ENCODE assay signal across 1 cellular context in the genomic region with DNA sequence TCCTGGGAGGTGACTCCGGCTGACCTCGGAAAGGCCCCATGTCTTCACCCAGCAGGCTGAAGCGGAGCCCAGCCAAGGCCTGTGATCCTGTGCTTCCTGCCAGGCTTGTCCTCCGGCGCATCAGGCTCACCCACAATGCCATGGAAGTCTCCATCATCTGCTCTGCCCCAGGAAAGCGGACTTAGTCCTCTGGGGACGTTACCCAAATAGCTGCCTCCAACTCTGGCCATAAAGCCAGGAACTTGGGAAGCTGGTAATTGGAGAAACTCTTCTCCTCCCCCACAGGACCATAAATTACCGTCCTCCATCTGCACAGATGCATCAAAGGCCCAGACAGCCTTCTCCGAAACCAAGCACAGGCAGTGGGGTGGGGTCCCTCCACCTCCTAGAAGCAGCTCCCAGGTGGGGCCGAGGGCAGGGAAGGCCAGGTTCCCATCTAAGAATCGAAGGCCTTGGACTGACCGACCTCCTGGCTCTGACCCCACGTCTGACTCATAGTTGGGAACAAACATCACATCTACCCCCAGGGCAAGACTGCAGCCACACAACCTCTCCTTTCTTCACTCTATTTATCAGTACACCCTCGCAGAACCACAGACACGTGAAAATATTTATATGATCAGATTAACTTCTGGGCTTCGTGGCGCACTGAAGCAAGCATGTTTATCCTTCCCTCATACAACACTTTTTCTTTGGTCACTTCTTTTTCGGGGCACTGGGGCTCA.
TF ChIP-seq lines count a peak whose summit lies in the region.

No MANE protein-coding gene starts in this region.

TF ChIP-seq in K562, 482 proteins besides CTCF, POLR2A, EP300 and RAD21 (continued from another document and continues in another):
- TF ChIP-seq PBX2 (CRISPR knock-in tag; IDR thresholded peaks at IDR 0.05; ENCODE audit: low read depth) (no peak), PBX2 (tag; conservative IDR thresholded peaks at IDR 0.05; ENCODE audit: low read depth) (peak; percentile 18; the same call in 1 of the 2 replicates), BHLHE40 (IDR thresholded peaks at IDR 0.05; ENCODE audit: low read length) (peak; percentile 72), LARP7 (IDR thresholded peaks at IDR 0.05) (no peak), PKNOX1 (IDR thresholded peaks at IDR 0.05) (peak; percentile 24), VEZF1 (CRISPR knock-in tag; IDR thresholded peaks at IDR 0.05) (no peak), ZNF695 (CRISPR knock-in tag; IDR thresholded peaks at IDR 0.05) (no peak), DMBX1 (CRISPR knock-in tag; IDR thresholded peaks at IDR 0.05; ENCODE audit: borderline replicate concordance) (no peak), XRCC3 (IDR thresholded peaks at IDR 0.05) (no peak), SP1 (CRISPR knock-in tag; IDR thresholded peaks at IDR 0.05) (no peak), ESRRA (IDR thresholded peaks at IDR 0.05; ENCODE audit: borderline replicate concordance, low read depth) (no peak), SMARCE1 (IDR thresholded peaks at IDR 0.05) (0 out of 2 replicates have a peak, but pooled peaks have one; percentile 33), POLR2G (IDR thresholded peaks at IDR 0.05; ENCODE audit: low read depth, low read length) (no peak), MEIS2 (IDR thresholded peaks at IDR 0.05; ENCODE audit: partially characterized antibody) (peak; percentile 39), ZFP1 (CRISPR knock-in tag; IDR thresholded peaks at IDR 0.05) (no peak), BRF1 (IDR thresholded peaks at IDR 0.05; ENCODE audit: borderline replicate concordance, extremely low read depth, insufficient read length) (no peak), ZNF696 (CRISPR knock-in tag; conservative IDR thresholded peaks at IDR 0.05) (no peak), TAL1 (IDR thresholded peaks at IDR 0.05) (no peak), ELF2 (CRISPR knock-in tag; IDR thresholded peaks at IDR 0.05) (no peak), RBFOX2 (IDR thresholded peaks at IDR 0.05; ENCODE audit: low read depth, low read length) (no peak), PTRF (tag; IDR thresholded peaks at IDR 0.05) (no peak), IRF9 (tag; IDR thresholded peaks at IDR 0.05) (no peak), CREM (IDR thresholded peaks at IDR 0.05; ENCODE audit: low read depth) (no peak), E2F6 (IDR thresholded peaks at IDR 0.05; ENCODE audit: borderline replicate concordance in 1 of 2, extremely low read depth in 1 of 2, insufficient read depth in 1 of 2, insufficient read length in 1 of 2, low read depth in 1 of 2, low read length in 1 of 2, poor library complexity in 1 of 2, severe bottlenecking in 1 of 2) (peak in 1 of 2 experiments; percentile 17), ETV1 (tag; conservative IDR thresholded peaks at IDR 0.05; ENCODE audit: low read depth) (no peak), ZKSCAN8 (CRISPR knock-in tag; IDR thresholded peaks at IDR 0.05) (no peak), MECOM (CRISPR knock-in tag; IDR thresholded peaks at IDR 0.05) (no peak), TOE1 (IDR thresholded peaks at IDR 0.05; ENCODE audit: borderline replicate concordance) (no peak), TOE1 (CRISPR knock-in tag; IDR thresholded peaks at IDR 0.05; ENCODE audit: borderline replicate concordance, low read depth) (no peak), ZBTB7A (IDR thresholded peaks at IDR 0.05; ENCODE audit: borderline replicate concordance, control insufficient read depth, low read depth, low read length) (no peak; the same call in 1 of the 2 replicates), HMG20A (CRISPR knock-in tag; conservative IDR thresholded peaks at IDR 0.05) (no peak), ZNF165 (CRISPR knock-in tag; IDR thresholded peaks at IDR 0.05; ENCODE audit: borderline replicate concordance) (no peak), TSC22D4 (tag; IDR thresholded peaks at IDR 0.05) (no peak), LCOR (CRISPR knock-in tag; IDR thresholded peaks at IDR 0.05) (no peak), JUN (IDR thresholded peaks at IDR 0.05; ENCODE audit: borderline replicate concordance, low read depth, low read length) (peak; percentile 44; the same call in 1 of the 2 replicates), JUN (CRISPR knock-in tag; IDR thresholded peaks at IDR 0.05; ENCODE audit: borderline replicate concordance) (no peak), HNRNPUL1 (IDR thresholded peaks at IDR 0.05; ENCODE audit: low read length) (no peak), ZNF644 (tag; IDR thresholded peaks at IDR 0.05; ENCODE audit: low read depth) (no peak), RCOR1 (IDR thresholded peaks at IDR 0.05; ENCODE audit: borderline replicate concordance in 1 of 2, low read depth in 2 of 2, low read length in 2 of 2) (peak in 1 of 2 experiments; percentile 10; a peak in 1 of 4 replicates), CHD1 (IDR thresholded peaks at IDR 0.05; ENCODE audit: low read length) (no peak), TGIF2 (CRISPR knock-in tag; IDR thresholded peaks at IDR 0.05) (no peak), ZNF347 (CRISPR knock-in tag; IDR thresholded peaks at IDR 0.05; ENCODE audit: low read depth) (no peak), L3MBTL2 (IDR thresholded peaks at IDR 0.05) (peak; percentile 57), SIN3A (IDR thresholded peaks at IDR 0.05; ENCODE audit: borderline replicate concordance in 2 of 2, control insufficient read depth in 1 of 2, low read depth in 2 of 2, low read length in 2 of 2) (no peak), STAT5A (IDR thresholded peaks at IDR 0.05; ENCODE audit: borderline replicate concordance, low read length) (no peak), FOSL1 (tag; conservative IDR thresholded peaks at IDR 0.05) (peak; percentile 67), TCF3 (CRISPR knock-in tag; IDR thresholded peaks at IDR 0.05) (peak; percentile 18; the same call in 1 of the 2 replicates), NFE2L1 (tag; IDR thresholded peaks at IDR 0.05; ENCODE audit: borderline replicate concordance, low read depth) (no peak), THAP7 (CRISPR knock-in tag; IDR thresholded peaks at IDR 0.05) (no peak), SMAD4 (CRISPR knock-in tag; conservative IDR thresholded peaks at IDR 0.05) (no peak), ATF3 (IDR thresholded peaks at IDR 0.05) (peak; percentile 62; the same call in 1 of the 2 replicates), ATF3 (CRISPR knock-in tag; conservative IDR thresholded peaks at IDR 0.05) (no peak), JUND (IDR thresholded peaks at IDR 0.05; ENCODE audit: borderline replicate concordance, low read depth, low read length) (peak; percentile 48; the same call in 1 of the 2 replicates), JUND (tag; IDR thresholded peaks at IDR 0.05; ENCODE audit: borderline replicate concordance, low read depth, low read length) (peak; percentile 56; the same call in 1 of the 3 replicates), NRF1 (conservative IDR thresholded peaks at IDR 0.05 in 1 of 2, IDR thresholded peaks at IDR 0.05 in 1 of 2) (no peak), XRCC5 (IDR thresholded peaks at IDR 0.05; ENCODE audit: low read depth, low read length) (no peak), MIER1 (IDR thresholded peaks at IDR 0.05; ENCODE audit: low read depth) (no peak), ZNF511 (CRISPR knock-in tag; IDR thresholded peaks at IDR 0.05) (0 out of 2 replicates have a peak, but pooled peaks have one; percentile 28), ZC3H11A (IDR thresholded peaks at IDR 0.05; ENCODE audit: low read depth, low read length) (no peak), ATF7 (IDR thresholded peaks at IDR 0.05) (no peak), NFXL1 (CRISPR knock-in tag; IDR thresholded peaks at IDR 0.05) (no peak), TRIM24 (IDR thresholded peaks at IDR 0.05) (no peak), ZNF274 (IDR thresholded peaks at IDR 0.05; ENCODE audit: borderline replicate concordance, low read depth, low read length) (no peak), DPF2 (IDR thresholded peaks at IDR 0.05) (0 out of 2 replicates have a peak, but pooled peaks have one; percentile 11)
- TF ChIP-seq, protein P1, sequence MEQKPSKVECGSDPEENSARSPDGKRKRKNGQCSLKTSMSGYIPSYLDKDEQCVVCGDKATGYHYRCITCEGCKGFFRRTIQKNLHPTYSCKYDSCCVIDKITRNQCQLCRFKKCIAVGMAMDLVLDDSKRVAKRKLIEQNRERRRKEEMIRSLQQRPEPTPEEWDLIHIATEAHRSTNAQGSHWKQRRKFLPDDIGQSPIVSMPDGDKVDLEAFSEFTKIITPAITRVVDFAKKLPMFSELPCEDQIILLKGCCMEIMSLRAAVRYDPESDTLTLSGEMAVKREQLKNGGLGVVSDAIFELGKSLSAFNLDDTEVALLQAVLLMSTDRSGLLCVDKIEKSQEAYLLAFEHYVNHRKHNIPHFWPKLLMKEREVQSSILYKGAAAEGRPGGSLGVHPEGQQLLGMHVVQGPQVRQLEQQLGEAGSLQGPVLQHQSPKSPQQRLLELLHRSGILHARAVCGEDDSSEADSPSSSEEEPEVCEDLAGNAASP (IDR thresholded peaks at IDR 0.05) = no peak
